ENCODE assay signal across 28 cellular contexts in genomic region chr5:88545348-88545747, GRCh38.
"Had no signal": no experiment of that assay in that cellular context is flagged by ENCODE, and none has a peak within 500 bp of the region (broad histone marks: within the 10 kb centered on the region; RNA-seq: fewer than 3 reads in every experiment).

No MANE protein-coding gene starts in this region.

- H3K36me3 ChIP-seq: ascending aorta, colonic mucosa, esophagus muscularis mucosa, gastrocnemius medialis, heart left ventricle had no signal

- H3K9me3 Mint-ChIP-seq: activated CD4-positive, alpha-beta memory T cell treated with anti-CD3 and anti-CD28 coated beads, Interleukin-2, amount 10 ng/mL, durations not matched to agents 7 days and 5 days; activated CD4-positive, alpha-beta T cell treated with anti-CD3 and anti-CD28 coated beads, Interleukin-2, amount 10 ng/mL, durations not matched to agents 7 days and 5 days; activated naive CD4-positive, alpha-beta T cell treated with anti-CD3 and anti-CD28 coated beads, Interleukin-2, amount 10 ng/mL, durations not matched to agents 7 days and 5 days; activated naive CD4-positive, alpha-beta T cell treated with anti-CD3 and anti-CD28 coated beads, Interleukin-2, amount 50 U/mL, for 72 hours; activated naive CD8-positive, alpha-beta T cell treated with anti-CD3 and anti-CD28 coated beads, Interleukin-2, amount 10 ng/mL, durations not matched to agents 7 days and 5 days; activated T-cell treated with anti-CD3 and anti-CD28 coated beads, Interleukin-2, amount 50 U/mL, for 24 hours; activated T-cell treated with anti-CD3 and anti-CD28 coated beads, Interleukin-2, amount 50 U/mL, for 72 hours; T-helper 2 cell treated with Interferon-gamma antibody and Interleukin-4, amounts not matched to agents 5 μg/mL and 100 μg/mL, for 36 hours; WTC11 had no signal

- DNase-seq: activated CD4-positive, alpha-beta memory T cell treated with anti-CD3 and anti-CD28 coated beads, Interleukin-2, amount 10 ng/mL, durations not matched to agents 7 days and 5 days; activated CD4-positive, alpha-beta T cell treated with anti-CD3 and anti-CD28 coated beads for 1 hour; activated CD4-positive, alpha-beta T cell treated with anti-CD3 and anti-CD28 coated beads for 4 hours; activated CD4-positive, alpha-beta T cell treated with anti-CD3 and anti-CD28 coated beads, Interleukin-2, amount 10 ng/mL, durations not matched to agents 7 days and 5 days; activated CD4-positive, alpha-beta T cell treated with anti-CD3 and anti-CD28 coated beads, Interleukin-2, amount 50 U/mL, for 4 hours; activated CD8-positive, alpha-beta memory T cell treated with anti-CD3 and anti-CD28 coated beads, Interleukin-2, amount 50 U/mL, for 48 hours; activated gamma-delta T cell; activated naive CD4-positive, alpha-beta T cell; activated naive CD4-positive, alpha-beta T cell treated with anti-CD3 and anti-CD28 coated beads, Interleukin-2, amount 10 ng/mL, durations not matched to agents 7 days and 5 days; activated naive CD8-positive, alpha-beta T cell treated with anti-CD3 and anti-CD28 coated beads, Interleukin-2, amount 10 ng/mL, durations not matched to agents 7 days and 5 days; activated T-cell treated with anti-CD3 and anti-CD28 coated beads for 4 hours; activated T-cell treated with anti-CD3 and anti-CD28 coated beads, Interleukin-2, amount 50 U/mL, for 24 hours; activated T-cell treated with anti-CD3 and anti-CD28 coated beads, Interleukin-2, amount 50 U/mL, for 72 hours; cerebellar nuclear complex; colonic mucosa; effector CD8-positive, alpha-beta T cell; foreskin keratinocyte; gastrocnemius medialis; glutamatergic neuron; heart left ventricle; T-helper 1 cell; T-helper 17 cell had no signal

- H3K4me1 ChIP-seq: ascending aorta, colonic mucosa, esophagus muscularis mucosa, foreskin keratinocyte, gastrocnemius medialis, heart left ventricle had no signal

- H3K4me3 ChIP-seq: ascending aorta, colonic mucosa, esophagus muscularis mucosa, gastrocnemius medialis, heart left ventricle had no signal

- H3K27me3 ChIP-seq: ascending aorta, colonic mucosa, esophagus muscularis mucosa, foreskin keratinocyte, gastrocnemius medialis had no signal

- ATAC-seq: activated naive CD4-positive, alpha-beta T cell treated with anti-CD3 and anti-CD28 coated beads, Interleukin-2, amount 50 U/mL, for 72 hours; activated T-cell treated with anti-CD3 and anti-CD28 coated beads, Interleukin-2, amount 50 U/mL, for 72 hours; foreskin keratinocyte; gastrocnemius medialis; heart left ventricle; T-helper 17 cell; WTC11 had no signal

- H3K27me3 Mint-ChIP-seq: activated CD4-positive, alpha-beta memory T cell treated with anti-CD3 and anti-CD28 coated beads, Interleukin-2, amount 10 ng/mL, durations not matched to agents 7 days and 5 days; activated naive CD4-positive, alpha-beta T cell treated with anti-CD3 and anti-CD28 coated beads, Interleukin-2, amount 10 ng/mL, durations not matched to agents 7 days and 5 days; activated naive CD8-positive, alpha-beta T cell treated with anti-CD3 and anti-CD28 coated beads, Interleukin-2, amount 10 ng/mL, durations not matched to agents 7 days and 5 days had no signal

- H3K27ac Mint-ChIP-seq: activated CD4-positive, alpha-beta memory T cell treated with anti-CD3 and anti-CD28 coated beads, Interleukin-2, amount 10 ng/mL, durations not matched to agents 7 days and 5 days; activated CD4-positive, alpha-beta T cell treated with anti-CD3 and anti-CD28 coated beads, Interleukin-2, amount 10 ng/mL, durations not matched to agents 7 days and 5 days; activated naive CD4-positive, alpha-beta T cell treated with anti-CD3 and anti-CD28 coated beads, Interleukin-2, amount 10 ng/mL, durations not matched to agents 7 days and 5 days; activated naive CD4-positive, alpha-beta T cell treated with anti-CD3 and anti-CD28 coated beads, Interleukin-2, amount 50 U/mL, for 72 hours; activated naive CD8-positive, alpha-beta T cell treated with anti-CD3 and anti-CD28 coated beads, Interleukin-2, amount 10 ng/mL, durations not matched to agents 7 days and 5 days; activated T-cell treated with anti-CD3 and anti-CD28 coated beads, Interleukin-2, amount 50 U/mL, for 24 hours; activated T-cell treated with anti-CD3 and anti-CD28 coated beads, Interleukin-2, amount 50 U/mL, for 72 hours; T-helper 17 cell; T-helper 2 cell treated with Interferon-gamma antibody and Interleukin-4, amounts not matched to agents 5 μg/mL and 100 μg/mL, for 36 hours; WTC11 had no signal

- H3K36me3 Mint-ChIP-seq: activated naive CD4-positive, alpha-beta T cell treated with anti-CD3 and anti-CD28 coated beads, Interleukin-2, amount 10 ng/mL, durations not matched to agents 7 days and 5 days; activated naive CD4-positive, alpha-beta T cell treated with anti-CD3 and anti-CD28 coated beads, Interleukin-2, amount 50 U/mL, for 72 hours; activated naive CD8-positive, alpha-beta T cell treated with anti-CD3 and anti-CD28 coated beads, Interleukin-2, amount 10 ng/mL, durations not matched to agents 7 days and 5 days; WTC11 had no signal

- H3K4me3 Mint-ChIP-seq: activated CD4-positive, alpha-beta memory T cell treated with anti-CD3 and anti-CD28 coated beads, Interleukin-2, amount 10 ng/mL, durations not matched to agents 7 days and 5 days; activated CD4-positive, alpha-beta T cell treated with anti-CD3 and anti-CD28 coated beads, Interleukin-2, amount 10 ng/mL, durations not matched to agents 7 days and 5 days; activated naive CD4-positive, alpha-beta T cell treated with anti-CD3 and anti-CD28 coated beads, Interleukin-2, amount 10 ng/mL, durations not matched to agents 7 days and 5 days; activated naive CD8-positive, alpha-beta T cell treated with anti-CD3 and anti-CD28 coated beads, Interleukin-2, amount 10 ng/mL, durations not matched to agents 7 days and 5 days; activated T-cell treated with anti-CD3 and anti-CD28 coated beads, Interleukin-2, amount 50 U/mL, for 24 hours; activated T-cell treated with anti-CD3 and anti-CD28 coated beads, Interleukin-2, amount 50 U/mL, for 72 hours; T-helper 17 cell; T-helper 2 cell treated with Interferon-gamma antibody and Interleukin-4, amounts not matched to agents 5 μg/mL and 100 μg/mL, for 36 hours; WTC11 had no signal

- H3K4me1 Mint-ChIP-seq: activated CD4-positive, alpha-beta memory T cell treated with anti-CD3 and anti-CD28 coated beads, Interleukin-2, amount 10 ng/mL, durations not matched to agents 7 days and 5 days; activated CD4-positive, alpha-beta T cell treated with anti-CD3 and anti-CD28 coated beads, Interleukin-2, amount 10 ng/mL, durations not matched to agents 7 days and 5 days; activated naive CD4-positive, alpha-beta T cell treated with anti-CD3 and anti-CD28 coated beads, Interleukin-2, amount 10 ng/mL, durations not matched to agents 7 days and 5 days; activated naive CD8-positive, alpha-beta T cell treated with anti-CD3 and anti-CD28 coated beads, Interleukin-2, amount 10 ng/mL, durations not matched to agents 7 days and 5 days; T-helper 17 cell had no signal

- H3K9me3 ChIP-seq: ascending aorta, colonic mucosa, esophagus muscularis mucosa, gastrocnemius medialis, heart left ventricle had no signal

- H3K27ac ChIP-seq: ascending aorta, colonic mucosa, esophagus muscularis mucosa, foreskin keratinocyte, gastrocnemius medialis, heart left ventricle, VCaP had no signal
